Comparison of ENCODE assay signal across 8 cellular contexts in genomic region chr5:181224390-181225234, GRCh38. TPM values are rescaled to one million over a fixed set of nuclear protein-coding genes. Genes with fewer than 3 reads are reported as not detected.
DNase-seq lines count a peak whose midpoint lies in the region; ATAC-seq and TF ChIP-seq lines count a peak whose summit lies in the region.

No MANE protein-coding gene starts in this region.

- peak overlapping the region; percentile 75 for H3K9ac ChIP-seq in OCI-LY1 (ENCODE audit: low read length)

- H3K4me1 Mint-ChIP-seq in CD14-positive monocyte (peaks cover 36% of the 10 kb centered on the region), nephron progenitor cell (peaks cover 22% of the 10 kb centered on the region)
- peaks cover 36% of the 10 kb centered on the region for H3K4me1 Mint-ChIP-seq in dendritic cell treated with granulocyte-macrophage colony-stimulating factor and Interleukin-4, amounts not matched to agents 40 ng/mL and 50 ng/mL, for 4 days (ENCODE audit: low read depth)

- no peak for DNase-seq in CD14-positive monocyte (ENCODE audit: low spot score)
- DNase-seq in nephron progenitor cell, result no peak
- DNase-seq in NCI-H82 (lab: John Stamatoyannopoulos, UW), result no peak
- no peak for DNase-seq in NCI-H187 (lab: John Stamatoyannopoulos, UW)
- DNase-seq in epidermal melanocyte (ENCODE audit: insufficient read length, low spot score), result no peak

- no peaks in the 10 kb centered on the region for H4K20me1 ChIP-seq in OCI-LY1 (ENCODE audit: insufficient read depth, low read length)

- H3K4me2 ChIP-seq in OCI-LY1 (ENCODE audit: low read length), result peak overlapping the region; percentile 96

- H2AFZ ChIP-seq in OCI-LY1 (ENCODE audit: low read length), result no peak overlapping the region

- peaks cover 23% of the 10 kb centered on the region for H3K36me3 ChIP-seq in OCI-LY1 (ENCODE audit: insufficient read depth, low read length)

- peaks cover 0 to 4% (median 0%) of the 10 kb centered on the region in 7 donors for H3K9me3 Mint-ChIP-seq in CD14-positive monocyte
- no peaks in the 10 kb centered on the region for H3K9me3 Mint-ChIP-seq in dendritic cell treated with granulocyte-macrophage colony-stimulating factor and Interleukin-4, amounts not matched to agents 40 ng/mL and 50 ng/mL, for 4 days
- H3K9me3 Mint-ChIP-seq in nephron progenitor cell, result peaks cover 6% of the 10 kb centered on the region

- H3K79me2 ChIP-seq in OCI-LY1 (ENCODE audit: insufficient read depth, low read length), result no peaks in the 10 kb centered on the region

- H3K27me3 ChIP-seq in OCI-LY1 (ENCODE audit: insufficient read depth, low read length), result no peaks in the 10 kb centered on the region

- no peaks in the 10 kb centered on the region for H3K9me3 ChIP-seq in OCI-LY1 (ENCODE audit: low read length)

- H3K4me3 Mint-ChIP-seq in CD14-positive monocyte (peak overlapping the region; percentile 94 to 95), nephron progenitor cell (peak overlapping the region; percentile 98)
- H3K4me3 Mint-ChIP-seq in dendritic cell treated with granulocyte-macrophage colony-stimulating factor and Interleukin-4, amounts not matched to agents 40 ng/mL and 50 ng/mL, for 4 days, result peak overlapping the region; percentile 82

- H3K9me2 ChIP-seq in OCI-LY1 (ENCODE audit: low read depth, low read length), result no peaks in the 10 kb centered on the region

- no peak for ATAC-seq in GM18873 (IDR thresholded peaks at IDR 0.05; ENCODE audit: low FRiP score, unreplicated experiment)

- peaks cover 1 to 4% (median 4%) of the 10 kb centered on the region in 3 donors for H3K27me3 Mint-ChIP-seq in CD14-positive monocyte (ENCODE audit: low read depth in 3 of 3)
- H3K27me3 Mint-ChIP-seq in dendritic cell treated with granulocyte-macrophage colony-stimulating factor and Interleukin-4, amounts not matched to agents 40 ng/mL and 50 ng/mL, for 4 days, result peaks cover 3% of the 10 kb centered on the region
- H3K27me3 Mint-ChIP-seq in nephron progenitor cell (ENCODE audit: low read depth, poor library complexity), result peaks cover 16% of the 10 kb centered on the region

- H3K4me3 ChIP-seq in OCI-LY1 (ENCODE audit: low read depth, low read length, poor library complexity, severe bottlenecking), result peak overlapping the region; percentile 67

- H3K4me1 ChIP-seq in OCI-LY1 (ENCODE audit: insufficient read depth, low read length, severe bottlenecking), result peaks cover 43% of the 10 kb centered on the region

- TF ChIP-seq CTCF in CD14-positive monocyte (IDR thresholded peaks at IDR 0.05), result no peak
- no peak for TF ChIP-seq CTCF in OCI-LY1 (IDR thresholded peaks at IDR 0.05; ENCODE audit: low read length)
- TF ChIP-seq CTCF in nephron progenitor cell (IDR thresholded peaks at IDR 0.05), result no peak

- intact Hi-C loops in CD14-positive monocyte (cut with micrococcal nuclease), result loop anchor here (5.0 to 10.0 kb wide), 2 partner anchors 38 to 420 kb away; partner anchors contain the start of genes MGAT1 (in 2 of the 2) and TRIM52 (in 1 of the 2)
- intact Hi-C loops in dendritic cell treated with granulocyte-macrophage colony-stimulating factor and Interleukin-4, amounts not matched to agents 40 ng/mL and 50 ng/mL, for 4 days (cut with micrococcal nuclease), result loop anchor here (5.0 kb wide), 1 partner anchor 38 kb away; the partner anchor contains the start of gene TRIM52

- H3F3A ChIP-seq in OCI-LY1 (ENCODE audit: insufficient read depth, low read length), result 0 out of 2 replicates have a peak, but pooled peaks cover 6% of the 10 kb centered on the region

- H3K36me3 Mint-ChIP-seq in CD14-positive monocyte (peaks cover 8 to 28% of the 10 kb centered on the region in 2 donors), nephron progenitor cell (ENCODE audit: low read depth) (peaks cover 12% of the 10 kb centered on the region)
- H3K36me3 Mint-ChIP-seq in dendritic cell treated with granulocyte-macrophage colony-stimulating factor and Interleukin-4, amounts not matched to agents 40 ng/mL and 50 ng/mL, for 4 days (ENCODE audit: low read depth), result peaks cover 28% of the 10 kb centered on the region

- H3K27ac ChIP-seq in OCI-LY1 (ENCODE audit: low read depth, low read length, poor library complexity, severe bottlenecking), result peak overlapping the region; percentile 96

- H3K27ac Mint-ChIP-seq in CD14-positive monocyte (peak overlapping the region; percentile 95 to 99 (median 97)), nephron progenitor cell (peak overlapping the region; percentile 98)
- peak overlapping the region; percentile 93 for H3K27ac Mint-ChIP-seq in dendritic cell treated with granulocyte-macrophage colony-stimulating factor and Interleukin-4, amounts not matched to agents 40 ng/mL and 50 ng/mL, for 4 days

RNA-seq across cellular contexts. Expression of gene TRIM41, which starts 1.5 kb away (rescaled TPM):
- under 1 TPM; 0.12 to 0.24 TPM for polyA plus RNA-seq in CD14-positive monocyte

RNA-seq across cellular contexts. Expression of gene RACK1, which starts 19.1 kb away (rescaled TPM):
- 1,000 to 10,000 TPM; 1,150 to 1,195 TPM for polyA plus RNA-seq in CD14-positive monocyte

RNA-seq across cellular contexts. Expression of gene TRIM7, which starts 19.6 kb away (rescaled TPM):
- polyA plus RNA-seq in CD14-positive monocyte, result 10 to 100 TPM; 10.3 to 12.8 TPM

RNA-seq across cellular contexts. Expression of gene TRIM52, which starts 36.3 kb away (rescaled TPM):
- polyA plus RNA-seq in CD14-positive monocyte, result 1 to 10 TPM; 5.7 to 8.5 TPM
